In genomic region chr21:43907751-43908150, GRCh38 we compare ENCODE assay signal across 21 cellular contexts. TPM values are rescaled to one million over a fixed set of nuclear protein-coding genes. Genes with fewer than 3 reads are reported as not detected.
DNase-seq lines count a peak whose midpoint lies in the region; ATAC-seq, FAIRE-seq and TF ChIP-seq lines count a peak whose summit lies in the region.
"Had no signal": no experiment of that assay in that cellular context is flagged by ENCODE, and none has a peak within 500 bp of the region (broad histone marks: within the 10 kb centered on the region; RNA-seq: fewer than 3 reads in every experiment).

No MANE protein-coding gene starts in this region.

- no peak for DNase-seq in activated CD4-positive, alpha-beta T cell treated with anti-CD3 and anti-CD28 coated beads for 36 hours
- no peak for DNase-seq in activated CD4-positive, alpha-beta T cell treated with anti-CD3 and anti-CD28 coated beads, Interleukin-2, amount 50 U/mL, for 1 hour
- DNase-seq in GM12878 (ENCODE audit: low read depth, low spot score): no peak
- no peak for DNase-seq in stimulated activated naive B cell treated with anti-CD40 and anti-IgM and Interleukin-4, amounts not matched to agents 10 μg/mL and 1 μg/mL and 100 μg/mL, for 72 hours
- no peak for DNase-seq in MCF 10A (ENCODE audit: unreplicated experiment)
- DNase-seq in effector memory CD8-positive, alpha-beta T cell: no peak
- DNase-seq: C1 segment of cervical spinal cord; CD8-positive, alpha-beta T cell; DND-41; Kasumi-1; NCI-H1417; NCI-H1694 treated with DMSO at 0.1 percent for 48 hours; NCI-H2081 treated with DMSO at 0.1 percent for 48 hours; NCI-H2171 treated with DMSO at 0.1 percent for 48 hours; NCI-H524 treated with DMSO at 0.1 percent for 48 hours; Right ventricle myocardium superior had no signal

- H3K27me3 ChIP-seq in GM12878 (replicated peaks in 1 of 2; ENCODE audit: control insufficient read depth in 2 of 2, insufficient read depth in 2 of 2, low read length in 1 of 2): no peaks in the 10 kb centered on the region
- H3K27me3 ChIP-seq in layer of hippocampus (ENCODE audit: control insufficient read depth, insufficient read depth, low read length): no peaks in the 10 kb centered on the region
- H3K27me3 ChIP-seq: MG63 had no signal

- SMC1A ChIA-PET in GM12878 (lab: Charles Lee; ENCODE audit: uncharacterized antibody, unreplicated experiment): interaction anchor here (0.9 kb wide), 1 partner anchor 15 kb away, joined by 3 read pairs; no protein-coding TSS in a partner anchor

- no peak for TF ChIP-seq POLR2A in GM12878 (IDR thresholded peaks at IDR 0.05; ENCODE audit: low read depth, low read length)

- intact Hi-C loops in activated CD4-positive, alpha-beta T cell treated with anti-CD3 and anti-CD28 coated beads for 36 hours (cut with DNase I, micrococcal nuclease): loop anchor here in 1 of 2 experiments (5.0 kb wide), 1 partner anchor 50 kb away; no protein-coding TSS in a partner anchor
- intact Hi-C loops in GM12878 (cut with micrococcal nuclease; ENCODE audit: unreplicated experiment) (no loop called here), MCF 10A (cut with micrococcal nuclease) (no loop called here)

- no peak for FAIRE-seq in GM12878 (lab: Jason Lieb, UNC)
- FAIRE-seq: GM12891 had no signal

- H3K27me3 Mint-ChIP-seq in activated CD4-positive, alpha-beta T cell treated with anti-CD3 and anti-CD28 coated beads for 36 hours: no peaks in the 10 kb centered on the region
- no peaks in the 10 kb centered on the region for H3K27me3 Mint-ChIP-seq in stimulated activated naive B cell treated with anti-CD40 and anti-IgM and Interleukin-4, amounts not matched to agents 10 μg/mL and 1 μg/mL and 100 μg/mL, for 72 hours
- H3K27me3 Mint-ChIP-seq in MCF 10A (ENCODE audit: insufficient read depth, unreplicated experiment): no peaks in the 10 kb centered on the region
- H3K27me3 Mint-ChIP-seq in effector memory CD8-positive, alpha-beta T cell: no peaks in the 10 kb centered on the region

- TF ChIP-seq CTCF in GM12878 (IDR thresholded peaks at IDR 0.05 in 2 of 3, conservative IDR thresholded peaks at IDR 0.05 in 1 of 3; ENCODE audit: control insufficient read depth in 2 of 3, extremely low read depth in 1 of 3, insufficient read depth in 1 of 3, low read depth in 3 of 3, low read length in 3 of 3): no peak
- TF ChIP-seq CTCF in MCF 10A (IDR thresholded peaks at IDR 0.05; ENCODE audit: unreplicated experiment): no peak

- H3K4me3 ChIP-seq in GM12878: no peak overlapping the region
- H3K4me3 ChIP-seq: MG63 had no signal

- peaks cover 13% of the 10 kb centered on the region for H3K4me1 Mint-ChIP-seq in activated CD4-positive, alpha-beta T cell treated with anti-CD3 and anti-CD28 coated beads for 36 hours
- H3K4me1 Mint-ChIP-seq in stimulated activated naive B cell treated with anti-CD40 and anti-IgM and Interleukin-4, amounts not matched to agents 10 μg/mL and 1 μg/mL and 100 μg/mL, for 72 hours: peaks cover 28 to 32% of the 10 kb centered on the region in 2 donors
- peaks cover 13% of the 10 kb centered on the region for H3K4me1 Mint-ChIP-seq in MCF 10A (ENCODE audit: insufficient read depth, unreplicated experiment)
- peaks cover 23 to 39% of the 10 kb centered on the region in 2 donors for H3K4me1 Mint-ChIP-seq in effector memory CD8-positive, alpha-beta T cell (ENCODE audit: low read depth in 2 of 2)

- H3K27ac ChIP-seq in GM12878 (ENCODE audit: control insufficient read depth, insufficient read depth): no peak overlapping the region
- H3K27ac ChIP-seq in layer of hippocampus (ENCODE audit: low read depth, low read length): peak overlapping the region; percentile 18
- H3K27ac ChIP-seq: 22Rv1 had no signal

- peaks cover 14 to 18% of the 10 kb centered on the region in 2 experiments for H3K36me3 ChIP-seq in GM12878 (ENCODE audit: control insufficient read depth in 2 of 2, insufficient read depth in 2 of 2, low read length in 1 of 2)

- ATAC-seq in activated CD4-positive, alpha-beta T cell treated with anti-CD3 and anti-CD28 coated beads for 36 hours: no peak
- ATAC-seq in GM12878 (no peak), GM19324 (IDR thresholded peaks at IDR 0.05; ENCODE audit: low FRiP score, unreplicated experiment) (no peak)
- ATAC-seq in stimulated activated naive B cell treated with anti-CD40 and anti-IgM and Interleukin-4, amounts not matched to agents 10 μg/mL and 1 μg/mL and 100 μg/mL, for 72 hours (replicated peaks): no peak
- no peak for ATAC-seq in effector memory CD8-positive, alpha-beta T cell (replicated peaks)
- ATAC-seq: CD8-positive, alpha-beta T cell had no signal

- no peak for TF ChIP-seq RAD21 in GM12878 (IDR thresholded peaks at IDR 0.05; ENCODE audit: insufficient read depth, low read depth, low read length)

- no peaks in the 10 kb centered on the region for H4K20me1 ChIP-seq in GM12878 (ENCODE audit: control insufficient read depth, insufficient read depth)

- in situ Hi-C loops in GM12878 (cut with MboI): no loop called here

- RAD21 ChIA-PET in GM12878 (lab: Charles Lee; ENCODE audit: unreplicated experiment): no interaction called here

- H3K4me3 Mint-ChIP-seq in activated CD4-positive, alpha-beta T cell treated with anti-CD3 and anti-CD28 coated beads for 36 hours: no peak overlapping the region
- H3K4me3 Mint-ChIP-seq in stimulated activated naive B cell treated with anti-CD40 and anti-IgM and Interleukin-4, amounts not matched to agents 10 μg/mL and 1 μg/mL and 100 μg/mL, for 72 hours: no peak overlapping the region
- no peak overlapping the region for H3K4me3 Mint-ChIP-seq in MCF 10A (ENCODE audit: unreplicated experiment)
- H3K4me3 Mint-ChIP-seq in effector memory CD8-positive, alpha-beta T cell: no peak overlapping the region
- H3K4me3 Mint-ChIP-seq: CD8-positive, alpha-beta T cell had no signal

- CTCF ChIA-PET in activated CD4-positive, alpha-beta T cell treated with anti-CD3 and anti-CD28 coated beads for 36 hours (lab: Charles Lee): interaction anchor here (1.5 kb wide), 1 partner anchor 11 kb away, joined by 3 read pairs; no protein-coding TSS in a partner anchor
- CTCF ChIA-PET in GM12878 (lab: Yijun Ruan, JAX): no interaction called here
- CTCF ChIA-PET in MCF 10A (lab: Yijun Ruan, JAX): no interaction called here

- no peak overlapping the region for H3K4me2 ChIP-seq in GM12878 (ENCODE audit: control insufficient read depth, insufficient read depth)

- H3K79me2 ChIP-seq in GM12878 (ENCODE audit: control insufficient read depth, insufficient read depth, low read length): peaks cover 13% of the 10 kb centered on the region

- peak overlapping the region; percentile 29 for H3K27ac Mint-ChIP-seq in activated CD4-positive, alpha-beta T cell treated with anti-CD3 and anti-CD28 coated beads for 36 hours
- H3K27ac Mint-ChIP-seq in stimulated activated naive B cell treated with anti-CD40 and anti-IgM and Interleukin-4, amounts not matched to agents 10 μg/mL and 1 μg/mL and 100 μg/mL, for 72 hours: peak overlapping the region; percentile 14
- H3K27ac Mint-ChIP-seq in MCF 10A (ENCODE audit: low read depth, unreplicated experiment): no peak overlapping the region
- H3K27ac Mint-ChIP-seq in effector memory CD8-positive, alpha-beta T cell: no peak overlapping the region

- H3K36me3 Mint-ChIP-seq in activated CD4-positive, alpha-beta T cell treated with anti-CD3 and anti-CD28 coated beads for 36 hours (ENCODE audit: low read depth): peaks cover 37% of the 10 kb centered on the region
- peaks cover 43 to 67% of the 10 kb centered on the region in 2 donors for H3K36me3 Mint-ChIP-seq in stimulated activated naive B cell treated with anti-CD40 and anti-IgM and Interleukin-4, amounts not matched to agents 10 μg/mL and 1 μg/mL and 100 μg/mL, for 72 hours
- H3K36me3 Mint-ChIP-seq in MCF 10A (ENCODE audit: insufficient read depth, unreplicated experiment): peaks cover 32% of the 10 kb centered on the region
- peaks cover 29% of the 10 kb centered on the region for H3K36me3 Mint-ChIP-seq in effector memory CD8-positive, alpha-beta T cell (ENCODE audit: insufficient read depth)

- no peak overlapping the region for H2AFZ ChIP-seq in GM12878 (ENCODE audit: control insufficient read depth, low read depth, low read length)

- WGBS in GM12878 (ENCODE audit: insufficient coverage, insufficient replicate concordance, low lambda C conversion rate, missing lambda C conversion rate): 89% methylated on average over 22 of the region's 22 CpGs

- POLR2A ChIA-PET in activated CD4-positive, alpha-beta T cell treated with anti-CD3 and anti-CD28 coated beads for 36 hours (lab: Charles Lee): no interaction called here
- POLR2A ChIA-PET in GM12878 (lab: Charles Lee) (no interaction called here), MCF 10A (lab: Yijun Ruan, JAX) (no interaction called here)

- no peaks in the 10 kb centered on the region for H3K4me1 ChIP-seq in GM12878 (ENCODE audit: control insufficient read depth, insufficient read depth, low read length)

- no peak overlapping the region for H3K9ac ChIP-seq in GM12878 (ENCODE audit: control insufficient read depth, insufficient read depth, low read length)

- no peak for TF ChIP-seq EP300 in GM12878 (IDR thresholded peaks at IDR 0.05; ENCODE audit: borderline replicate concordance in 1 of 2, control insufficient read depth in 1 of 2, low read depth in 2 of 2, low read length in 2 of 2)

- H3K9me3 Mint-ChIP-seq in activated CD4-positive, alpha-beta T cell treated with anti-CD3 and anti-CD28 coated beads for 36 hours (ENCODE audit: low read depth): peaks cover 6% of the 10 kb centered on the region
- H3K9me3 Mint-ChIP-seq in stimulated activated naive B cell treated with anti-CD40 and anti-IgM and Interleukin-4, amounts not matched to agents 10 μg/mL and 1 μg/mL and 100 μg/mL, for 72 hours: peaks cover 4 to 7% of the 10 kb centered on the region in 2 donors
- peaks cover 7% of the 10 kb centered on the region for H3K9me3 Mint-ChIP-seq in MCF 10A (ENCODE audit: unreplicated experiment)
- H3K9me3 Mint-ChIP-seq in effector memory CD8-positive, alpha-beta T cell: peaks cover 3 to 7% of the 10 kb centered on the region in 2 donors

- H3K9me3 ChIP-seq in GM12878 (replicated peaks; ENCODE audit: control insufficient read depth, insufficient read depth, low read length): peaks cover 5% of the 10 kb centered on the region
- H3K9me3 ChIP-seq: MG63 had no signal

- BruUV-seq in GM12878 (replicated peaks; lab: Mats Ljungman, UMichigan) (TSS peak; percentile 14), MCF 10A (replicated peaks; lab: Mats Ljungman, UMichigan) (no TSS peak)

RNA-seq across cellular contexts. Expression of gene AGPAT3, which starts 42.7 kb away (rescaled TPM):
- 10 to 100 TPM; 73.5 to 90.7 TPM for total RNA-seq in activated CD4-positive, alpha-beta T cell treated with anti-CD3 and anti-CD28 coated beads for 36 hours
- total RNA-seq in GM12878 (2013; cell fraction: nucleolus; rRNA removed): 212 and 233 TPM in 2 replicates
- total RNA-seq in GM12878 (2014; rRNA removed) (46.9 and 47.8 TPM in 2 replicates), GM12878 (2014; rRNA removed; fragmentation: Illumina TruSeq; extraction: Trizol) (26.1 and 28.2 TPM in 2 replicates), GM12878 (2021) (89.5 and 110 TPM in 2 replicates), MCF 10A (2022) (58.3 and 70.6 TPM in 2 replicates)
- polyA plus RNA-seq in GM12878 (2011; ENCODE audit: low read depth): 17.3 TPM
- polyA plus RNA-seq in GM12878 (2011; rRNA removed) (27.6 and 47.8 TPM in 2 replicates), GM12878 (2014; fragmentation: Illumina TruSeq; extraction: Trizol) (19.0 and 28.7 TPM in 2 replicates), GM12878 (2014; fragmentation: Nextera tagmentation; extraction: Ambion mirVana) (1 to 10 TPM; 1.2 to 3.7 TPM), GM12878 (2014; rRNA removed) (50.0 and 53.6 TPM in 2 replicates), GM12878 (2016; fragmentation: Nextera tagmentation; extraction: Ambion mirVana) (10 to 100 TPM; 17.5 to 33.0 TPM)
- polyA plus RNA-seq in GM12878 (2011; cell fraction: cytosol; rRNA removed): 59.2 and 60.5 TPM in 2 replicates
- polyA plus RNA-seq in GM12878 (2011; cell fraction: nucleus; rRNA removed): 80.2 and 83.8 TPM in 2 replicates
- 36.8 and 49.6 TPM in 2 replicates for polyA plus RNA-seq in GM12878 (2012)
- 62.2 and 76.5 TPM in 2 replicates for polyA minus RNA-seq in GM12878 (2011; rRNA and poly(A)+ RNA removed)
- polyA minus RNA-seq in GM12878 (2011; cell fraction: cytosol; rRNA and poly(A)+ RNA removed): 24.3 and 30.6 TPM in 2 replicates
- polyA minus RNA-seq in GM12878 (2011; cell fraction: nucleus; rRNA and poly(A)+ RNA removed): 23.3 and 43.3 TPM in 2 replicates

Comparison
In these comparisons a context has a peak if more than half of its experiments do, and no peak if none do; other contexts are left out.
1. H3K27ac Mint-ChIP-seq: peak in activated CD4-positive, alpha-beta T cell treated with anti-CD3 and anti-CD28 coated beads for 36 hours (single experiment) and stimulated activated naive B cell treated with anti-CD40 and anti-IgM and Interleukin-4, amounts not matched to agents 10 μg/mL and 1 μg/mL and 100 μg/mL, for 72 hours (single experiment); none in MCF 10A (single experiment) and effector memory CD8-positive, alpha-beta T cell (0 of 2).